26 cellular contexts compared by ENCODE assay signal in genomic region chr7:4781366-4782069, GRCh38. TPM values are rescaled to one million over a fixed set of nuclear protein-coding genes. Genes with fewer than 3 reads are reported as not detected.
DNase-seq lines count a peak whose midpoint lies in the region; ATAC-seq, FAIRE-seq and TF ChIP-seq lines count a peak whose summit lies in the region.
"Had no signal": no experiment of that assay in that cellular context is flagged by ENCODE, and none has a peak within 500 bp of the region (broad histone marks: within the 10 kb centered on the region; RNA-seq: fewer than 3 reads in every experiment).

No MANE protein-coding gene starts in this region.

- no TSS peak for BruUV-seq in GM12878 (replicated peaks; lab: Mats Ljungman, UMichigan)

- peaks cover 6% of the 10 kb centered on the region for H3K36me3 Mint-ChIP-seq in natural killer cell treated with Interleukin-12 subunit alpha and Interleukin-12 subunit beta and Interleukin-15 and Interleukin-18, amount 100 ng/mL, for 72 hours
- H3K36me3 Mint-ChIP-seq in natural killer cell = no peaks in the 10 kb centered on the region
- peaks cover 3% of the 10 kb centered on the region for H3K36me3 Mint-ChIP-seq in neural crest cell (ENCODE audit: low read depth)
- H3K36me3 Mint-ChIP-seq in mesothelial cell of epicardium = peaks cover 8% of the 10 kb centered on the region
- peaks cover 20% of the 10 kb centered on the region for H3K36me3 Mint-ChIP-seq in activated CD4-positive, alpha-beta memory T cell treated with anti-CD3 and anti-CD28 coated beads for 36 hours
- H3K36me3 Mint-ChIP-seq: IgD-negative memory B cell had no signal

- no peaks in the 10 kb centered on the region for H3K9me3 ChIP-seq in GM12878 (replicated peaks; ENCODE audit: control insufficient read depth, insufficient read depth, low read length)
- H3K9me3 ChIP-seq: BE2C had no signal

- H3K4me2 ChIP-seq in GM12878 (ENCODE audit: control insufficient read depth, insufficient read depth) = no peak overlapping the region
- H3K4me2 ChIP-seq: GM23338 had no signal

- no peaks in the 10 kb centered on the region for H3K27me3 ChIP-seq in GM12878 (replicated peaks in 1 of 2; ENCODE audit: control insufficient read depth in 2 of 2, insufficient read depth in 2 of 2, low read length in 1 of 2)
- H3K27me3 ChIP-seq: BE2C had no signal

- RAD21 ChIA-PET in GM12878 (lab: Charles Lee; ENCODE audit: unreplicated experiment) = no interaction called here

- 96% methylated on average over 27 of the region's 27 CpGs for WGBS in GM12878 (ENCODE audit: insufficient coverage, insufficient replicate concordance, low lambda C conversion rate, missing lambda C conversion rate)

- peak; percentile 58 for DNase-seq in natural killer cell treated with Interleukin-12 subunit alpha and Interleukin-12 subunit beta and Interleukin-15 and Interleukin-18, amount 100 ng/mL, for 72 hours (ENCODE audit: low spot score)
- DNase-seq in natural killer cell (no peak), GM12878 (ENCODE audit: low read depth, low spot score) (no peak), neural crest cell (ENCODE audit: low read depth, low spot score) (no peak), urothelium cell line (ENCODE audit: low spot score) (no peak), NCI-H748 (lab: John Stamatoyannopoulos, UW; ENCODE audit: unreplicated experiment) (no peak), mesothelial cell of epicardium (ENCODE audit: low spot score in 2 of 2, unreplicated experiment in 2 of 2) (no peak)
- no peak for DNase-seq in activated CD4-positive, alpha-beta memory T cell treated with anti-CD3 and anti-CD28 coated beads for 36 hours
- DNase-seq: ACHN; BE2C; C1 segment of cervical spinal cord; CD4-positive, CD25-positive, alpha-beta regulatory T cell; CD8-positive, alpha-beta memory T cell; COR-L47; DMS 273 treated with DMSO at 0.1 percent for 48 hours; DMS53; DND-41; EL; HCEC 1CT had no signal

- TF ChIP-seq CTCF in natural killer cell (IDR thresholded peaks at IDR 0.05) (no peak), GM12878 (IDR thresholded peaks at IDR 0.05 in 2 of 3, conservative IDR thresholded peaks at IDR 0.05 in 1 of 3; ENCODE audit: control insufficient read depth in 2 of 3, extremely low read depth in 1 of 3, insufficient read depth in 1 of 3, low read depth in 3 of 3, low read length in 3 of 3) (no peak), neural crest cell (conservative IDR thresholded peaks at IDR 0.05) (no peak), mesothelial cell of epicardium (IDR thresholded peaks at IDR 0.05; ENCODE audit: unreplicated experiment) (no peak)

- ATAC-seq in natural killer cell treated with Interleukin-12 subunit alpha and Interleukin-12 subunit beta and Interleukin-15 and Interleukin-18, amount 100 ng/mL, for 72 hours = no peak
- no peak for ATAC-seq in natural killer cell
- no peak for ATAC-seq in GM12878
- ATAC-seq: GM23338 had no signal

- TF ChIP-seq EP300 in GM12878 (IDR thresholded peaks at IDR 0.05; ENCODE audit: borderline replicate concordance in 1 of 2, control insufficient read depth in 1 of 2, low read depth in 2 of 2, low read length in 2 of 2) = no peak

- no peak overlapping the region for H2AFZ ChIP-seq in GM12878 (ENCODE audit: control insufficient read depth, low read depth, low read length)
- H2AFZ ChIP-seq: GM23338 had no signal

- H4K20me1 ChIP-seq in GM12878 (ENCODE audit: control insufficient read depth, insufficient read depth) = no peaks in the 10 kb centered on the region; the same call in 1 of the 2 replicates

- FAIRE-seq in GM12878 (lab: Jason Lieb, UNC) = no peak
- peak; percentile 94 for FAIRE-seq in urothelium cell line (lab: Jason Lieb, UNC)
- FAIRE-seq: A204.1, GM12892, GM18507, H54 had no signal

- intact Hi-C loops in natural killer cell (cut with micrococcal nuclease) = no loop called here
- intact Hi-C loops in GM12878 (cut with micrococcal nuclease; ENCODE audit: unreplicated experiment) = no loop called here
- intact Hi-C loops in activated CD4-positive, alpha-beta memory T cell treated with anti-CD3 and anti-CD28 coated beads for 36 hours (cut with micrococcal nuclease) = no loop called here

- H3K27ac Mint-ChIP-seq in natural killer cell treated with Interleukin-12 subunit alpha and Interleukin-12 subunit beta and Interleukin-15 and Interleukin-18, amount 100 ng/mL, for 72 hours = no peak overlapping the region
- H3K27ac Mint-ChIP-seq in natural killer cell (no peak overlapping the region), neural crest cell (ENCODE audit: unreplicated experiment) (peak overlapping the region; percentile 6), mesothelial cell of epicardium (no peak overlapping the region)
- H3K27ac Mint-ChIP-seq in activated CD4-positive, alpha-beta memory T cell treated with anti-CD3 and anti-CD28 coated beads for 36 hours = no peak overlapping the region
- H3K27ac Mint-ChIP-seq: CD4-positive, CD25-positive, alpha-beta regulatory T cell; GM23338; IgD-negative memory B cell had no signal

- SMC1A ChIA-PET in GM12878 (lab: Charles Lee; ENCODE audit: uncharacterized antibody, unreplicated experiment) = no interaction called here

- H3K4me1 ChIP-seq in GM12878 (ENCODE audit: control insufficient read depth, insufficient read depth, low read length) = peaks cover 4% of the 10 kb centered on the region
- H3K4me1 ChIP-seq: BE2C had no signal

- H3K27me3 Mint-ChIP-seq in natural killer cell treated with Interleukin-12 subunit alpha and Interleukin-12 subunit beta and Interleukin-15 and Interleukin-18, amount 100 ng/mL, for 72 hours = no peaks in the 10 kb centered on the region
- H3K27me3 Mint-ChIP-seq in natural killer cell (ENCODE audit: low read depth in 2 of 2) = no peaks in the 10 kb centered on the region
- H3K27me3 Mint-ChIP-seq in neural crest cell (ENCODE audit: low read depth) = no peaks in the 10 kb centered on the region
- H3K27me3 Mint-ChIP-seq in mesothelial cell of epicardium (ENCODE audit: low read depth) = no peaks in the 10 kb centered on the region
- no peaks in the 10 kb centered on the region for H3K27me3 Mint-ChIP-seq in activated CD4-positive, alpha-beta memory T cell treated with anti-CD3 and anti-CD28 coated beads for 36 hours
- H3K27me3 Mint-ChIP-seq: CD4-positive, CD25-positive, alpha-beta regulatory T cell; IgD-negative memory B cell had no signal

- TF ChIP-seq RAD21 in GM12878 (IDR thresholded peaks at IDR 0.05; ENCODE audit: insufficient read depth, low read depth, low read length) = no peak

- no peak overlapping the region for H3K27ac ChIP-seq in GM12878 (ENCODE audit: control insufficient read depth, insufficient read depth)
- H3K27ac ChIP-seq: HL-60 had no signal

- H3K9ac ChIP-seq in GM12878 (ENCODE audit: control insufficient read depth, insufficient read depth, low read length) = no peak overlapping the region

- H3K36me3 ChIP-seq in GM12878 (ENCODE audit: control insufficient read depth in 2 of 2, insufficient read depth in 2 of 2, low read length in 1 of 2) = peaks cover 11 to 23% of the 10 kb centered on the region in 2 experiments

- POLR2A ChIA-PET in GM12878 (lab: Charles Lee) = no interaction called here
- POLR2A ChIA-PET in activated CD4-positive, alpha-beta memory T cell treated with anti-CD3 and anti-CD28 coated beads for 36 hours (lab: Charles Lee) = no interaction called here

- peaks cover 18% of the 10 kb centered on the region for H3K79me2 ChIP-seq in GM12878 (ENCODE audit: control insufficient read depth, insufficient read depth, low read length)

- no peak overlapping the region for H3K4me3 ChIP-seq in GM12878
- H3K4me3 ChIP-seq: GM23338 had no signal

- peak; percentile 25; the same call in 1 of the 2 replicates for TF ChIP-seq POLR2A in GM12878 (IDR thresholded peaks at IDR 0.05; ENCODE audit: low read depth, low read length)

- H3K9me3 Mint-ChIP-seq in natural killer cell treated with Interleukin-12 subunit alpha and Interleukin-12 subunit beta and Interleukin-15 and Interleukin-18, amount 100 ng/mL, for 72 hours = no peaks in the 10 kb centered on the region
- H3K9me3 Mint-ChIP-seq in natural killer cell = no peaks in the 10 kb centered on the region
- H3K9me3 Mint-ChIP-seq in neural crest cell = no peaks in the 10 kb centered on the region
- H3K9me3 Mint-ChIP-seq in mesothelial cell of epicardium = no peaks in the 10 kb centered on the region
- no peaks in the 10 kb centered on the region for H3K9me3 Mint-ChIP-seq in activated CD4-positive, alpha-beta memory T cell treated with anti-CD3 and anti-CD28 coated beads for 36 hours
- H3K9me3 Mint-ChIP-seq: CD4-positive, CD25-positive, alpha-beta regulatory T cell; CD8-positive, alpha-beta memory T cell; GM23338; IgD-negative memory B cell had no signal

- in situ Hi-C loops in GM12878 (cut with MboI) = no loop called here

- no peak overlapping the region for H3K4me3 Mint-ChIP-seq in natural killer cell treated with Interleukin-12 subunit alpha and Interleukin-12 subunit beta and Interleukin-15 and Interleukin-18, amount 100 ng/mL, for 72 hours
- H3K4me3 Mint-ChIP-seq in natural killer cell (no peak overlapping the region), neural crest cell (no peak overlapping the region), mesothelial cell of epicardium (no peak overlapping the region)
- no peak overlapping the region for H3K4me3 Mint-ChIP-seq in activated CD4-positive, alpha-beta memory T cell treated with anti-CD3 and anti-CD28 coated beads for 36 hours
- H3K4me3 Mint-ChIP-seq: GM23338, IgD-negative memory B cell had no signal

- peaks cover 16 to 22% of the 10 kb centered on the region in 2 donors for H3K4me1 Mint-ChIP-seq in natural killer cell treated with Interleukin-12 subunit alpha and Interleukin-12 subunit beta and Interleukin-15 and Interleukin-18, amount 100 ng/mL, for 72 hours (ENCODE audit: low read depth in 2 of 2)
- peaks cover 14 to 15% of the 10 kb centered on the region in 2 donors for H3K4me1 Mint-ChIP-seq in natural killer cell
- peaks cover 6% of the 10 kb centered on the region for H3K4me1 Mint-ChIP-seq in neural crest cell
- H3K4me1 Mint-ChIP-seq in mesothelial cell of epicardium = peaks cover 7% of the 10 kb centered on the region
- peaks cover 17% of the 10 kb centered on the region for H3K4me1 Mint-ChIP-seq in activated CD4-positive, alpha-beta memory T cell treated with anti-CD3 and anti-CD28 coated beads for 36 hours (ENCODE audit: low read depth)
- H3K4me1 Mint-ChIP-seq: GM23338 had no signal

- CTCF ChIA-PET in GM12878 (lab: Yijun Ruan, JAX) = no interaction called here
- CTCF ChIA-PET in activated CD4-positive, alpha-beta memory T cell treated with anti-CD3 and anti-CD28 coated beads for 36 hours (lab: Charles Lee) = no interaction called here

RNA-seq across cellular contexts. Expression of gene AP5Z1, which starts 6.1 kb away (rescaled TPM):
- 10 to 100 TPM; 87.3 to 99.4 TPM for total RNA-seq in natural killer cell treated with Interleukin-12 subunit alpha and Interleukin-12 subunit beta and Interleukin-15 and Interleukin-18, amount 100 ng/mL, for 72 hours
- total RNA-seq in natural killer cell (100 to 1,000 TPM; 140 to 156 (median 143) TPM), GM12878 (2014; rRNA removed) (18.5 and 28.5 TPM in 2 replicates), GM12878 (2014; rRNA removed; fragmentation: Illumina TruSeq; extraction: Trizol) (6.6 and 7.6 TPM in 2 replicates), GM12878 (2021) (35.3 and 43.4 TPM in 2 replicates), neural crest cell (31.2 and 37.6 TPM in 2 replicates), mesothelial cell of epicardium (35.6 to 40.9 TPM (median 36.2 TPM) in 3 replicates)
- total RNA-seq in GM12878 (2013; cell fraction: nucleolus; rRNA removed) = 44.4 and 49.6 TPM in 2 replicates
- 6.4 TPM for polyA plus RNA-seq in GM12878 (2011; ENCODE audit: low read depth)
- polyA plus RNA-seq in GM12878 (2011; rRNA removed) (4.1 and 10.4 TPM in 2 replicates), GM12878 (2014; fragmentation: Illumina TruSeq; extraction: Trizol) (1.1 and 4.8 TPM in 2 replicates), GM12878 (2014; fragmentation: Nextera tagmentation; extraction: Ambion mirVana) (1 to 10 TPM in 1 of 2 experiments, under 1 TPM in 1; 0.37 to 2.2 TPM), GM12878 (2014; rRNA removed) (40.5 and 46.1 TPM in 2 replicates), GM12878 (2016; fragmentation: Nextera tagmentation; extraction: Ambion mirVana) (10 to 100 TPM; 29.2 to 33.8 TPM)
- 12.6 and 22.6 TPM in 2 replicates for polyA plus RNA-seq in GM12878 (2011; cell fraction: cytosol; rRNA removed)
- polyA plus RNA-seq in GM12878 (2011; cell fraction: nucleus; rRNA removed) = 137 and 174 TPM in 2 replicates
- 27.1 and 35.0 TPM in 2 replicates for polyA plus RNA-seq in GM12878 (2012)
- 6.1 and 12.3 TPM in 2 replicates for polyA minus RNA-seq in GM12878 (2011; rRNA and poly(A)+ RNA removed)
- 8.3 and 10.4 TPM in 2 replicates for polyA minus RNA-seq in GM12878 (2011; cell fraction: cytosol; rRNA and poly(A)+ RNA removed)
- polyA minus RNA-seq in GM12878 (2011; cell fraction: nucleus; rRNA and poly(A)+ RNA removed) = 41.2 and 66.5 TPM in 2 replicates
- total RNA-seq in activated CD4-positive, alpha-beta memory T cell treated with anti-CD3 and anti-CD28 coated beads for 36 hours = 10 to 100 TPM; 21.6 to 24.1 TPM
